1 cellular context compared by ENCODE assay signal in the genomic region with DNA sequence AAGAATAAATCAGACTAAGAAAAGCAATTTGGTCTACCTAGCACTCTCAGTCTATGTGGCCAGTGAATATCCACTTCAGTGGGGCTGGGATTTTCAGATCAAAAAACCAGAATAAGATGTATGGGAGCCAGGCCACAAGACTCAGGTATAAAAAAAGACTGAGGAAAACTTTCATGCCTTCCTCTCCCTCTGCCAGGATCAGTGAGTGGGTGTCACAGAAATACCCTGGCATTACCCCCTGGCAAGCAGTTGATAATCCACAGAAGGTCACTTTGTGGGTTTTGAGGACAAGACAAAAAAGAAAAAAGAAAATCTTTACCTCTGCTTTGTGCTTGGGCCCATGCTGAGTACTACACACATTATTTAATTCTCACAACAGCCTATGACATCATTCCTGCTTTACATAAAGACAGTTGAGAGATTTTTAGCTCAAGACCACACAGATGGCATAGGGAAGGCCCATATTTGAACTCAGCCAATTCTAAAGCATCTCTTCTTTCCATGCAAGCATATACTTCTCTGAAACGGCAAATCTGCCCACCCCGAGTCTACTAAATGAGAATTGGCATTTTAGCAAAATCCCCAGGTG.
TF ChIP-seq lines count a peak whose summit lies in the region.

No MANE protein-coding gene starts in this region.

TF ChIP-seq in HepG2, 621 proteins besides CTCF, POLR2A, EP300 and RAD21:
- TF ChIP-seq, protein P1, sequence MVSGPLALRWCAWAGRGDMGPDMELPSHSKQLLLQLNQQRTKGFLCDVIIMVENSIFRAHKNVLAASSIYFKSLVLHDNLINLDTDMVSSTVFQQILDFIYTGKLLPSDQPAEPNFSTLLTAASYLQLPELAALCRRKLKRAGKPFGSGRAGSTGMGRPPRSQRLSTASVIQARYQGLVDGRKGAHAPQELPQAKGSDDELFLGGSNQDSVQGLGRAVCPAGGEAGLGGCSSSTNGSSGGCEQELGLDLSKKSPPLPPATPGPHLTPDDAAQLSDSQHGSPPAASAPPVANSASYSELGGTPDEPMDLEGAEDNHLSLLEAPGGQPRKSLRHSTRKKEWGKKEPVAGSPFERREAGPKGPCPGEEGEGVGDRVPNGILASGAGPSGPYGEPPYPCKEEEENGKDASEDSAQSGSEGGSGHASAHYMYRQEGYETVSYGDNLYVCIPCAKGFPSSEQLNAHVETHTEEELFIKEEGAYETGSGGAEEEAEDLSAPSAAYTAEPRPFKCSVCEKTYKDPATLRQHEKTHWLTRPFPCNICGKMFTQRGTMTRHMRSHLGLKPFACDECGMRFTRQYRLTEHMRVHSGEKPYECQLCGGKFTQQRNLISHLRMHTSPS (CRISPR knock-in tag; IDR thresholded peaks at IDR 0.05; ENCODE audit: low read depth) = no peak
- peak; percentile 47 for TF ChIP-seq ATF7 (IDR thresholded peaks at IDR 0.05)
- no peak for TF ChIP-seq ATF7 (CRISPR knock-in tag; IDR thresholded peaks at IDR 0.05)
- no peak for TF ChIP-seq MBD4 (IDR thresholded peaks at IDR 0.05; ENCODE audit: borderline replicate concordance, low read length)
- TF ChIP-seq, protein P2, sequence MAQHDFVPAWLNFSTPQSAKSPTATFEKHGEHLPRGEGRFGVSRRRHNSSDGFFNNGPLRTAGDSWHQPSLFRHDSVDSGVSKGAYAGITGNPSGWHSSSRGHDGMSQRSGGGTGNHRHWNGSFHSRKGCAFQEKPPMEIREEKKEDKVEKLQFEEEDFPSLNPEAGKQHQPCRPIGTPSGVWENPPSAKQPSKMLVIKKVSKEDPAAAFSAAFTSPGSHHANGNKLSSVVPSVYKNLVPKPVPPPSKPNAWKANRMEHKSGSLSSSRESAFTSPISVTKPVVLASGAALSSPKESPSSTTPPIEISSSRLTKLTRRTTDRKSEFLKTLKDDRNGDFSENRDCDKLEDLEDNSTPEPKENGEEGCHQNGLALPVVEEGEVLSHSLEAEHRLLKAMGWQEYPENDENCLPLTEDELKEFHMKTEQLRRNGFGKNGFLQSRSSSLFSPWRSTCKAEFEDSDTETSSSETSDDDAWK (CRISPR knock-in tag; IDR thresholded peaks at IDR 0.05) = no peak
- TF ChIP-seq KDM6A (CRISPR knock-in tag; IDR thresholded peaks at IDR 0.05; ENCODE audit: low read depth) = no peak
